11 cellular contexts compared by ENCODE assay signal in the genomic region with DNA sequence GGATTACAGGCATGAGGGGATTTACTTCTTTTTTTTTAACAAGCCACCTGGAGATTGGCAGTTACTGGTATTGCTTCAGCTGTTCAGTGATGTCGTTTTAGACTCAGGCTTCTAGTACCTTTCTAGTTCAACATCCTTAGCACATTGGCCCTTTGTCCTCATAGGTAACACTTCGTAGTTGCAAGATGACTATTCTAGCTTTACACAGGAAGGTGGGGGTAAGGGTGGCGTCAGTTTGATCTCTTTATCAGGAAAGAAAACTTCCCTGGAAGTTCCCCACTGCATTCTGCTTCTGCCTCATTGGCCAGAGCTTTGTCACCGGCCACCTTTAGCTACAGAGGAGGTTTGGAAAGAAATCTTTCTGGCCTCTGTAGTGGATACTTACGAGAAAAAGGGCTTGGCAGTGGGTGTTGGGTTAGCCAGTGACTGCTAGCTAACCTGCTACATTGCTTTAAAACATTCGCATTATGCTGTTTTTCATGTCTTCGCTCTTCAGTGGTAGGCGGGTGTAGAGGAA. TPM values are rescaled to one million over a fixed set of nuclear protein-coding genes. Genes with fewer than 3 reads are reported as not detected.
DNase-seq lines count a peak whose midpoint lies in the region; ATAC-seq and TF ChIP-seq lines count a peak whose summit lies in the region.
"Had no signal": no experiment of that assay in that cellular context is flagged by ENCODE, and none has a peak within 500 bp of the region (broad histone marks: within the 10 kb centered on the region; RNA-seq: fewer than 3 reads in every experiment).

No MANE protein-coding gene starts in this region.

- peaks cover 37% of the 10 kb centered on the region for H3K4me1 Mint-ChIP-seq in CD8-positive, alpha-beta T cell (ENCODE audit: low read depth)
- H3K4me1 Mint-ChIP-seq in T-helper 2 cell treated with Interferon-gamma antibody and Interleukin-4, amounts not matched to agents 5 μg/mL and 100 μg/mL, for 36 hours (ENCODE audit: low read depth): peaks cover 45% of the 10 kb centered on the region

- peaks cover 3% of the 10 kb centered on the region for H3K4me1 ChIP-seq in CD8-positive, alpha-beta T cell (ENCODE audit: insufficient read depth, low read length)

- no peak for TF ChIP-seq CTCF in CD8-positive, alpha-beta T cell (IDR thresholded peaks at IDR 0.05)
- TF ChIP-seq CTCF in coronary artery (IDR thresholded peaks at IDR 0.05): no peak

- intact Hi-C loops in CD8-positive, alpha-beta T cell (cut with DNase I, micrococcal nuclease): loop anchor here in 1 of 2 experiments (5.0 kb wide), 1 partner anchor 40 kb away; a partner anchor contains a TSS
- intact Hi-C loops in left colon (cut with DNase I, micrococcal nuclease): no loop called here
- intact Hi-C loops in posterior vena cava (cut with DNase I): no loop called here

- no peaks in the 10 kb centered on the region for H3K27me3 Mint-ChIP-seq in CD8-positive, alpha-beta T cell (ENCODE audit: low read depth)
- H3K27me3 Mint-ChIP-seq in T-helper 2 cell treated with Interferon-gamma antibody and Interleukin-4, amounts not matched to agents 5 μg/mL and 100 μg/mL, for 36 hours (ENCODE audit: low read depth): no peaks in the 10 kb centered on the region

- no peaks in the 10 kb centered on the region for H3K9me3 Mint-ChIP-seq in CD8-positive, alpha-beta T cell
- H3K9me3 Mint-ChIP-seq in T-helper 2 cell treated with Interferon-gamma antibody and Interleukin-4, amounts not matched to agents 5 μg/mL and 100 μg/mL, for 36 hours: no peaks in the 10 kb centered on the region

- H3K36me3 ChIP-seq in CD8-positive, alpha-beta T cell (ENCODE audit: insufficient read depth, low read length): no peaks in the 10 kb centered on the region

- POLR2A ChIA-PET in CD8-positive, alpha-beta T cell (lab: Charles Lee): no interaction called here

- peak overlapping the region; percentile 69 for H3K27ac Mint-ChIP-seq in CD8-positive, alpha-beta T cell
- H3K27ac Mint-ChIP-seq in T-helper 2 cell treated with Interferon-gamma antibody and Interleukin-4, amounts not matched to agents 5 μg/mL and 100 μg/mL, for 36 hours: peak overlapping the region; percentile 93

- no peak overlapping the region for H3K4me3 Mint-ChIP-seq in CD8-positive, alpha-beta T cell
- peak overlapping the region; percentile 72 for H3K4me3 Mint-ChIP-seq in T-helper 2 cell treated with Interferon-gamma antibody and Interleukin-4, amounts not matched to agents 5 μg/mL and 100 μg/mL, for 36 hours

- H3K27me3 ChIP-seq in CD8-positive, alpha-beta T cell (ENCODE audit: insufficient read depth, low read length): no peaks in the 10 kb centered on the region
- H3K27me3 ChIP-seq: BLaER1 had no signal

- DNase-seq in CD8-positive, alpha-beta T cell: no peak
- peak; percentile 83 for DNase-seq in T-helper 2 cell treated with Interferon-gamma antibody and Interleukin-4, amounts not matched to agents 5 μg/mL and 100 μg/mL, for 36 hours (ENCODE audit: low spot score)
- DNase-seq in left colon: no peak
- DNase-seq in amniotic stem cell (lab: John Stamatoyannopoulos, UW): no peak
- no peak for DNase-seq in NCI-H2107 (lab: John Stamatoyannopoulos, UW)
- DNase-seq in coronary artery (ENCODE audit: low spot score): no peak
- no peak for DNase-seq in posterior vena cava (ENCODE audit: low spot score)
- DNase-seq: hypothalamus, NCI-H345 had no signal

- H3K27ac ChIP-seq in CD8-positive, alpha-beta T cell (ENCODE audit: low read depth, low read length): no peak overlapping the region
- no peak overlapping the region for H3K27ac ChIP-seq in coronary artery
- H3K27ac ChIP-seq: BLaER1 had no signal

- peaks cover 62% of the 10 kb centered on the region for H3K36me3 Mint-ChIP-seq in CD8-positive, alpha-beta T cell
- peaks cover 36% of the 10 kb centered on the region for H3K36me3 Mint-ChIP-seq in T-helper 2 cell treated with Interferon-gamma antibody and Interleukin-4, amounts not matched to agents 5 μg/mL and 100 μg/mL, for 36 hours (ENCODE audit: low read depth)

- no peak overlapping the region for H3K4me3 ChIP-seq in CD8-positive, alpha-beta T cell (ENCODE audit: low read depth, low read length)
- no peak overlapping the region for H3K4me3 ChIP-seq in coronary artery
- H3K4me3 ChIP-seq: BLaER1 had no signal

- H3K9me3 ChIP-seq in CD8-positive, alpha-beta T cell (ENCODE audit: low read length): no peaks in the 10 kb centered on the region
- H3K9me3 ChIP-seq: BLaER1 had no signal

- CTCF ChIA-PET in CD8-positive, alpha-beta T cell (lab: Charles Lee): interaction anchor here (1.1 kb wide), 1 partner anchor 97 kb away, joined by 4 read pairs; no protein-coding TSS in a partner anchor

- peak; percentile 55 for ATAC-seq in CD8-positive, alpha-beta T cell
- ATAC-seq in GM21381 (IDR thresholded peaks at IDR 0.05; ENCODE audit: unreplicated experiment) (peak; percentile 58), left colon (peak; percentile 23)

RNA-seq across cellular contexts. Expression of a gene that starts 40.7 kb away (rescaled TPM):
- total RNA-seq in CD8-positive, alpha-beta T cell: 100 to 1,000 TPM; 217 to 235 TPM
- total RNA-seq in left colon (10 to 100 TPM; 39.9 to 40.3 TPM), posterior vena cava (10 to 100 TPM; 20.5 to 22.4 TPM)

RNA-seq across cellular contexts. Expression of a gene that starts 47.4 kb away (rescaled TPM):
- 10 to 100 TPM; 12.1 to 14.5 TPM for total RNA-seq in CD8-positive, alpha-beta T cell
- total RNA-seq in left colon (10 to 100 TPM; 27.1 to 27.3 TPM), posterior vena cava (10 to 100 TPM; 26.0 to 34.5 TPM)

Comparison
In these comparisons a context has a peak if more than half of its experiments do, and no peak if none do; other contexts are left out.
1. RNA of a gene that starts 40.7 kb away (total RNA-seq): 217 to 235 TPM in CD8-positive, alpha-beta T cell; 39.9 to 40.3 TPM in left colon and 20.5 to 22.4 TPM in posterior vena cava; every median in the first group is over 4 times any median in the second.
2. Peak in every context shown above with its lines, with median percentiles within 50 percentile points of each other: ATAC-seq.